In genomic region chr15:41967506-41968206, GRCh38 we compare ENCODE assay signal across 9 cellular contexts. TPM values are rescaled to one million over a fixed set of nuclear protein-coding genes. Genes with fewer than 3 reads are reported as not detected.
A peak's percentile ranks its signal among the peaks of the same experiment; 100 is the strongest.
DNase-seq lines count a peak whose midpoint lies in the region; ATAC-seq, FAIRE-seq and TF ChIP-seq lines count a peak whose summit lies in the region.
"Had no signal": no experiment of that assay in that cellular context is flagged by ENCODE, and none has a peak within 500 bp of the region (broad histone marks: within the 10 kb centered on the region; RNA-seq: fewer than 3 reads in every experiment).

No MANE protein-coding gene starts in this region.

- no TSS peak for BruUV-seq in A673 (replicated peaks; lab: Mats Ljungman, UMichigan)

- H3K4me3 ChIP-seq in A673 (ENCODE audit: low read depth, low read length, poor library complexity, severe bottlenecking) (no peak overlapping the region), GM23248 (peak overlapping the region; percentile 52), astrocyte (ENCODE audit: insufficient read depth, low read depth, low read length) (no peak overlapping the region)

- H3K9me3 Mint-ChIP-seq in astrocyte (ENCODE audit: unreplicated experiment) = no peaks in the 10 kb centered on the region

- CTCF ChIA-PET in A673 (lab: Charles Lee) = no interaction called here

- H2AFZ ChIP-seq in GM23248 (peak overlapping the region; percentile 83), astrocyte (ENCODE audit: low read depth, low read length) (no peak overlapping the region)

- H3K27me3 ChIP-seq in A673 (replicated peaks; ENCODE audit: insufficient read depth, low read depth, low read length, poor library complexity) (no peaks in the 10 kb centered on the region), GM23248 (replicated peaks; ENCODE audit: insufficient read depth) (no peaks in the 10 kb centered on the region), astrocyte (ENCODE audit: insufficient read depth, low read length) (no peaks in the 10 kb centered on the region)

- DNase-seq in A673 (ENCODE audit: low spot score) = peak; percentile 88
- DNase-seq in GM23248 = peak; percentile 66
- DNase-seq in astrocyte (ENCODE audit: low read depth) = peak; percentile 44
- DNase-seq in mesenteric fat pad (ENCODE audit: low spot score) = peak; percentile 65
- DNase-seq in effector CD8-positive, alpha-beta T cell (lab: John Stamatoyannopoulos, UW) = no peak

- peak overlapping the region; percentile 66 for H3K4me2 ChIP-seq in GM23248 (ENCODE audit: unreplicated experiment)
- peak overlapping the region; percentile 29 for H3K4me2 ChIP-seq in astrocyte (ENCODE audit: low read length)

- POLR2A ChIA-PET in A673 (lab: Charles Lee; ENCODE audit: low non-redundant PET) = interaction anchor here (0.7 kb wide), 1 partner anchor 140 kb away, joined by 3 read pairs; the partner anchor contains the start of gene JMJD7

- no peak for FAIRE-seq in astrocyte (lab: Jason Lieb, UNC)

- ATAC-seq in HG03442 (IDR thresholded peaks at IDR 0.05; ENCODE audit: unreplicated experiment) = no peak
- ATAC-seq in GM19035 (IDR thresholded peaks at IDR 0.05; ENCODE audit: unreplicated experiment) = no peak
- no peak for ATAC-seq in GM21447 (IDR thresholded peaks at IDR 0.05; ENCODE audit: unreplicated experiment)

- H3K4me3 Mint-ChIP-seq in astrocyte (ENCODE audit: unreplicated experiment) = peak overlapping the region; percentile 24

- intact Hi-C loops in A673 (cut with micrococcal nuclease; ENCODE audit: unreplicated experiment) = no loop called here

- peaks cover 3% of the 10 kb centered on the region for H3K36me3 Mint-ChIP-seq in astrocyte (ENCODE audit: low read depth, unreplicated experiment)

- 8 to 14% methylated on average over 4 of the region's 4 CpGs for WGBS in GM23248 (ENCODE audit: low coverage in 1 of 2, low lambda C conversion rate in 2 of 2, missing lambda C conversion rate in 2 of 2), 2 experiments

- in situ Hi-C loops in GM23248 (cut with MboI) = no loop called here

- H3K9ac ChIP-seq in GM23248 (peak overlapping the region; percentile 69), astrocyte (ENCODE audit: low read length) (peak overlapping the region; percentile 20)

- H3K27ac ChIP-seq in A673 (ENCODE audit: low read depth, low read length, poor library complexity, severe bottlenecking) = peak overlapping the region; percentile 79
- peak overlapping the region; percentile 75 for H3K27ac ChIP-seq in GM23248
- H3K27ac ChIP-seq in astrocyte (ENCODE audit: low read depth, low read length) = peak overlapping the region; percentile 11

- H3K9me3 ChIP-seq in A673 (ENCODE audit: low read depth, low read length, poor library complexity, severe bottlenecking) (no peaks in the 10 kb centered on the region), GM23248 (ENCODE audit: low read depth) (no peaks in the 10 kb centered on the region), astrocyte (ENCODE audit: insufficient read depth, low read depth, low read length) (no peaks in the 10 kb centered on the region)

- H4K20me1 ChIP-seq in GM23248 (ENCODE audit: insufficient read depth) = no peaks in the 10 kb centered on the region
- peaks cover 30% of the 10 kb centered on the region for H4K20me1 ChIP-seq in astrocyte (ENCODE audit: insufficient read depth, low read length)

- peaks cover 30% of the 10 kb centered on the region for H3F3A ChIP-seq in GM23248 (ENCODE audit: insufficient read depth)

- TF ChIP-seq CTCF in A673 (conservative IDR thresholded peaks at IDR 0.05; ENCODE audit: low read depth, low read length) (no peak), astrocyte (IDR thresholded peaks at IDR 0.05; ENCODE audit: insufficient read depth, low read depth, low read length) (no peak)

- peak overlapping the region; percentile 27 for H3K27ac Mint-ChIP-seq in astrocyte (ENCODE audit: unreplicated experiment)

- H3K36me3 ChIP-seq in A673 (ENCODE audit: insufficient read depth, low read length, poor library complexity, severe bottlenecking) (no peaks in the 10 kb centered on the region), GM23248 (ENCODE audit: low read depth) (no peaks in the 10 kb centered on the region), astrocyte (ENCODE audit: insufficient read depth, low read length) (no peaks in the 10 kb centered on the region)

- H3K4me1 ChIP-seq in A673 (ENCODE audit: insufficient read depth, low read length, poor library complexity, severe bottlenecking) (peaks cover 50% of the 10 kb centered on the region), GM23248 (ENCODE audit: insufficient read depth) (peaks cover 30% of the 10 kb centered on the region), astrocyte (ENCODE audit: insufficient read depth, low read length) (peaks cover 25% of the 10 kb centered on the region)

- no peaks in the 10 kb centered on the region for H3K27me3 Mint-ChIP-seq in astrocyte (ENCODE audit: low read depth, unreplicated experiment)

- H3K79me2 ChIP-seq in GM23248 (ENCODE audit: insufficient read depth) = peaks cover 94% of the 10 kb centered on the region
- peaks cover 91% of the 10 kb centered on the region for H3K79me2 ChIP-seq in astrocyte (ENCODE audit: insufficient read depth, low read length)

- peaks cover 49% of the 10 kb centered on the region for H3K4me1 Mint-ChIP-seq in astrocyte (ENCODE audit: low read depth, unreplicated experiment)

- H3K9me2 ChIP-seq in GM23248 (ENCODE audit: insufficient read depth) = no peaks in the 10 kb centered on the region

RNA-seq across cellular contexts. Expression of gene EHD4, which starts 4.7 kb away (rescaled TPM):
- 27.3 and 29.4 TPM in 2 replicates for total RNA-seq in A673 (2021)
- total RNA-seq in GM23248 (2014; rRNA removed; shearing (Covaris generic)) = 15.9 and 17.7 TPM in 2 replicates
- polyA plus RNA-seq in GM23248 (2016; fragmentation: Nextera tagmentation; extraction: Ambion mirVana) = 18.7 and 21.0 TPM in 2 replicates
- total RNA-seq in astrocyte = 46.4 and 51.4 TPM in 2 replicates
- total RNA-seq in mesenteric fat pad = 35.7 TPM

RNA-seq across cellular contexts. Expression of gene PLA2G4E, which starts 53.2 kb away (rescaled TPM):
- total RNA-seq in A673 (2021) (not detected in 2 replicates), astrocyte (not detected in 2 replicates), mesenteric fat pad (not detected)
- not detected in 2 replicates for total RNA-seq in GM23248 (2014; rRNA removed; shearing (Covaris generic))
- polyA plus RNA-seq in GM23248 (2016; fragmentation: Nextera tagmentation; extraction: Ambion mirVana) = not detected in 2 replicates
- total RNA-seq: lung microvascular endothelial cell had no signal

Comparison
In these comparisons a context has a peak if more than half of its experiments do, and no peak if none do; other contexts are left out.
1. H3K27ac ChIP-seq: peak in every context shown above with its lines; median percentile 79 in A673; 75 in GM23248; 11 in astrocyte.